Comparison of ENCODE assay signal across 16 cellular contexts in the genomic region with DNA sequence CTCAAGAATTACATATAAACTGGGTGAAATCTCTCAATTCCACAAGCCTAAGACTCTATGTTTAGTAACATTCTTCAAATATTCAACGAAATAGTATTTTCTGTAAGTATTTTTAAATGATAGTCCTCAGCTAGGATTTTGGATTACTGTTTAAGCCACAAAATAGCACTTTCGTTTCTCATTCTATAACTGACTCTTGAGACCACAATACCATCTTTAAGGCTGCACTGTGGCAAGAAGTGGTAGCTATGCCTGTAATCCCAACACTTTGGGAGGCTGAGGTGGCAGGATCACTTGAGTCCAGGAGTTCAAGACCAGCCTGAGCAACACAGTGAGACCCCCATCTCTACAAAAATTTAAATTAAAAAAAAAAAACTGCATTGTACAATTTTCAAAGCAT.
DNase-seq lines count a peak whose midpoint lies in the region; ATAC-seq and TF ChIP-seq lines count a peak whose summit lies in the region.
"Had no signal": no experiment of that assay in that cellular context is flagged by ENCODE, and none has a peak within 500 bp of the region (broad histone marks: within the 10 kb centered on the region; RNA-seq: fewer than 3 reads in every experiment).

No MANE protein-coding gene starts in this region.

- intact Hi-C loops in mucosa of descending colon (cut with DNase I, micrococcal nuclease), result no loop called here

- peak overlapping the region; percentile 52 for H3K27ac ChIP-seq in foreskin keratinocyte
- H3K27ac ChIP-seq: colonic mucosa, HL-60, SK-N-MC, WERI-Rb-1 had no signal

- no peaks in the 10 kb centered on the region for H3K4me1 ChIP-seq in foreskin keratinocyte
- no peaks in the 10 kb centered on the region for H3K4me1 ChIP-seq in mucosa of descending colon (ENCODE audit: low read depth)
- H3K4me1 ChIP-seq: BE2C, colonic mucosa had no signal

- no peaks in the 10 kb centered on the region for H3K9me3 ChIP-seq in mucosa of descending colon
- H3K9me3 ChIP-seq: BE2C, colonic mucosa had no signal

- H3K27me3 ChIP-seq in foreskin keratinocyte, result no peaks in the 10 kb centered on the region
- H3K27me3 ChIP-seq: BE2C, colonic mucosa had no signal

- H3K36me3 ChIP-seq in mucosa of descending colon (ENCODE audit: low read depth), result no peaks in the 10 kb centered on the region
- H3K36me3 ChIP-seq: colonic mucosa, WERI-Rb-1 had no signal

- TF ChIP-seq CTCF in foreskin keratinocyte (conservative IDR thresholded peaks at IDR 0.05), result no peak
- no peak for TF ChIP-seq CTCF in mucosa of descending colon (IDR thresholded peaks at IDR 0.05)

- peak; percentile 77 for ATAC-seq in GM18909 (IDR thresholded peaks at IDR 0.05; ENCODE audit: poor library complexity, unreplicated experiment)
- peak; percentile 77 for ATAC-seq in GM21717 (IDR thresholded peaks at IDR 0.05; ENCODE audit: unreplicated experiment)
- ATAC-seq in HG03196 (IDR thresholded peaks at IDR 0.05; ENCODE audit: unreplicated experiment), result peak; percentile 67
- ATAC-seq in foreskin keratinocyte, result no peak
- no peak for ATAC-seq in mucosa of descending colon

- no peak overlapping the region for H3K4me3 ChIP-seq in mucosa of descending colon
- H3K4me3 ChIP-seq: colonic mucosa, SK-N-MC had no signal

- DNase-seq in foreskin keratinocyte (no peak), NCI-H1930 (lab: John Stamatoyannopoulos, UW) (no peak), HCEC 1CT (no peak), iPS-NIHi7 (ENCODE audit: extremely low spot score) (no peak), mucosa of descending colon (no peak)
- DNase-seq: activated CD8-positive, alpha-beta memory T cell treated with anti-CD3 and anti-CD28 coated beads, Interleukin-2, amount 50 U/mL, for 48 hours; BE2C; DND-41; NK-92 treated with Interleukin-12 subunit alpha and Interleukin-12 subunit beta, amount 100 ng/mL, for 24 hours; WERI-Rb-1 had no signal

Comparison
In these comparisons a context has a peak if more than half of its experiments do, and no peak if none do; other contexts are left out.
1. ATAC-seq: peak in GM18909 (single experiment), GM21717 (single experiment) and HG03196 (single experiment); none in foreskin keratinocyte (single experiment) and mucosa of descending colon (single experiment).